In the genomic region with DNA sequence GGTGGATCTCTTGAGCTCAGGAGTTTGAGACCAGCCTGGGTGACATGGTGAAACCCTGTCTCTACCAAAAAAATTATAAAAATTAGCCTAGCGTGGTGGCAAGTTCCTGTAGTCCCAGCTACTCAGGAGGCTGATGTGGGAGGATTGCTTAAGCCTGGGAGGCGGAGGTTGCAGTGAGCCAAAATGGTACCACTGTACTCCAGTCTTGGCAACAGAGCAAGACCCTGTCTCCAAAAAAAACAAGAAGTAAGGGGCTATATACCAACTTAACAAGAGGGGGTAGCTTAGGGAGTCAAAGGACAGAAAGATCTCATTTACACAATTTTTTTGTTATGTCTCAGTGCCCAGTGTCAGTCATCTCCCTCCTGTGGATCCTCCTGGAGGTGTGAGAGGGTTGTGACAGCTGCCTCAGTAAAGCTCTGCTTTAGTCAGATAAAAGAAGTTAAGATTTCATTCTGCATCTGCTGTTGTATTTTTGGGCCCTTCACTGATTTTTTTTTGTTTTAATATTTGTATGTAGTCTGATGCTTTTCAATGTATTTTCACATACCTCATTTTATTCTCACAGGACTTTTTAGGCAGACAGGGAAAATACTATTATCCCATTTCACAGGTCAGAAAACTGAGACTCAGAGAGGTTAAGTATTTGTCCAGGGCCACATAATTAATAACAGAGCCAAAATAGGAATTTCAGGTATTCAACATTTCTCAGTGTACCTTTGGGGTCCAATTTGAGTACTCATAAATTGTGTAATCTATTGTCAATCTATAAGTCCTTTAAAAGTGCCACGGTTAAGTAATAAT, we compare ENCODE assay signal across 11 cellular contexts.
DNase-seq lines count a peak whose midpoint lies in the region; ATAC-seq and TF ChIP-seq lines count a peak whose summit lies in the region.
"Had no signal": no experiment of that assay in that cellular context is flagged by ENCODE, and none has a peak within 500 bp of the region (broad histone marks: within the 10 kb centered on the region; RNA-seq: fewer than 3 reads in every experiment).

No MANE protein-coding gene starts in this region.

- H3K36me3 Mint-ChIP-seq in endodermal cell (ENCODE audit: low read depth), result peaks cover 2% of the 10 kb centered on the region

- no peaks in the 10 kb centered on the region for H4K20me1 ChIP-seq in BLaER1 treated with 17β-estradiol and CSF1 and Interleukin-3, amounts not matched to agents 10 nM and 100 nM

- WGBS in endodermal cell (ENCODE audit: insufficient coverage in 1 of 2, insufficient read length in 1 of 2), 2 experiments, result 70 to 73% methylated on average over 3 of the region's 3 CpGs

- no peak overlapping the region for H3K4me3 Mint-ChIP-seq in endodermal cell

- POLR2A ChIA-PET in GM10248 (lab: Yijun Ruan, JAX), result no interaction called here

- peak overlapping the region in 9 of 11 experiments; percentile 11 to 86 (median 61); a peak in 16 of 22 replicates for H3K9ac ChIP-seq in BLaER1 treated with 17β-estradiol and CSF1 and Interleukin-3, amounts not matched to agents 10 nM and 100 nM
- H3K9ac ChIP-seq in endodermal cell (ENCODE audit: extremely low read depth, low read length, poor library complexity, severe bottlenecking), result no peak overlapping the region

- no peak for DNase-seq in GM06990 (ENCODE audit: extremely low read depth, insufficient read length)
- peak; percentile 28 for DNase-seq in RPMI8226
- DNase-seq in endodermal cell, result no peak
- DNase-seq in OCI-M2 (lab: John Stamatoyannopoulos, UW; ENCODE audit: unreplicated experiment), result no peak
- DNase-seq in GM10248 (ENCODE audit: extremely low spot score), result no peak
- DNase-seq: Calu3, esophagus squamous epithelium, psoas muscle had no signal

- peak overlapping the region; percentile 66 to 95 (median 79) for H3K4me2 ChIP-seq in BLaER1 treated with 17β-estradiol and CSF1 and Interleukin-3, amounts not matched to agents 10 nM and 100 nM

- peak overlapping the region; percentile 0 to 98 (median 86); a peak in 20 of 22 replicates for H3K27ac ChIP-seq in BLaER1 treated with 17β-estradiol and CSF1 and Interleukin-3, amounts not matched to agents 10 nM and 100 nM
- no peak overlapping the region for H3K27ac ChIP-seq in endodermal cell (ENCODE audit: low read depth, low read length)
- H3K27ac ChIP-seq: esophagus squamous epithelium, psoas muscle had no signal

- no peaks in the 10 kb centered on the region for H3K9me3 Mint-ChIP-seq in endodermal cell

- H3K4me1 ChIP-seq in BLaER1 treated with 17β-estradiol and CSF1 and Interleukin-3, amounts not matched to agents 10 nM and 100 nM, result peaks cover 63 to 90% (median 86%) of the 10 kb centered on the region in 10 experiments
- H3K4me1 ChIP-seq in endodermal cell (ENCODE audit: control insufficient read depth, insufficient read depth, low read length), result no peaks in the 10 kb centered on the region

- H3K9me3 ChIP-seq in BLaER1 treated with 17β-estradiol and CSF1 and Interleukin-3, amounts not matched to agents 10 nM and 100 nM (replicated peaks in 1 of 11), result no peaks in the 10 kb centered on the region
- no peaks in the 10 kb centered on the region for H3K9me3 ChIP-seq in endodermal cell (ENCODE audit: control insufficient read depth, low read length)
- H3K9me3 ChIP-seq: esophagus squamous epithelium, psoas muscle had no signal

- peak overlapping the region in 7 of 10 experiments; percentile 1 to 42 (median 15); a peak in 6 of 20 replicates for H3K4me3 ChIP-seq in BLaER1 treated with 17β-estradiol and CSF1 and Interleukin-3, amounts not matched to agents 10 nM and 100 nM
- no peak overlapping the region for H3K4me3 ChIP-seq in GM06990 (replicated peaks; ENCODE audit: low read depth, low read length)
- H3K4me3 ChIP-seq in endodermal cell (ENCODE audit: low read length), result no peak overlapping the region
- H3K4me3 ChIP-seq: esophagus squamous epithelium, psoas muscle had no signal

- H3K27ac Mint-ChIP-seq in endodermal cell, result no peak overlapping the region

- CTCF ChIA-PET in GM10248 (lab: Yijun Ruan, JAX), result interaction anchor here (1.1 to 2.4 kb wide), 15 partner anchors 8 to 429 kb away, joined by 3 to 8 read pairs (median 4); no protein-coding TSS in a partner anchor

- peaks cover 3% of the 10 kb centered on the region for H3K4me1 Mint-ChIP-seq in endodermal cell

- H3K27me3 Mint-ChIP-seq in endodermal cell (ENCODE audit: insufficient read depth), result no peaks in the 10 kb centered on the region

- TF ChIP-seq CTCF in GM06990 (IDR thresholded peaks at IDR 0.05; ENCODE audit: insufficient read depth, low read length, poor library complexity, severe bottlenecking), result peak; percentile 29
- TF ChIP-seq CTCF in endodermal cell (conservative IDR thresholded peaks at IDR 0.05), result peak; percentile 45
- no peak for TF ChIP-seq CTCF in GM10248 (IDR thresholded peaks at IDR 0.05; ENCODE audit: control extremely low read depth, extremely low read depth, low read depth, missing control alignments)

- no peak for ATAC-seq in HG02885 (IDR thresholded peaks at IDR 0.05; ENCODE audit: poor library complexity, unreplicated experiment)
- ATAC-seq in GM21367 (IDR thresholded peaks at IDR 0.05; ENCODE audit: unreplicated experiment), result no peak
- ATAC-seq: psoas muscle had no signal

- H3K27me3 ChIP-seq in BLaER1 treated with 17β-estradiol and CSF1 and Interleukin-3, amounts not matched to agents 10 nM and 100 nM, result no peaks in the 10 kb centered on the region
- H3K27me3 ChIP-seq in GM06990 (replicated peaks; ENCODE audit: control insufficient read depth, insufficient read depth, low read length), result no peaks in the 10 kb centered on the region
- H3K27me3 ChIP-seq in endodermal cell (ENCODE audit: control insufficient read depth, insufficient read depth, low read length, poor library complexity, severe bottlenecking), result no peaks in the 10 kb centered on the region
- H3K27me3 ChIP-seq: esophagus squamous epithelium had no signal

- peaks cover 8 to 88% (median 44%) of the 10 kb centered on the region in 11 experiments; a peak in 18 of 22 replicates for H3K36me3 ChIP-seq in BLaER1 treated with 17β-estradiol and CSF1 and Interleukin-3, amounts not matched to agents 10 nM and 100 nM
- H3K36me3 ChIP-seq in GM06990 (ENCODE audit: control insufficient read depth, insufficient read depth, low read length) (peaks cover 1% of the 10 kb centered on the region), endodermal cell (ENCODE audit: control insufficient read depth, insufficient read depth, low read length) (no peaks in the 10 kb centered on the region)

Comparison
In these comparisons a context has a peak if more than half of its experiments do, and no peak if none do; other contexts are left out.
1. H3K4me3 ChIP-seq: peak in BLaER1 treated with 17β-estradiol and CSF1 and Interleukin-3, amounts not matched to agents 10 nM and 100 nM (7 of 10); none in GM06990 (single experiment) and endodermal cell (single experiment).